Comparison of ENCODE assay signal across 9 cellular contexts in genomic region chr5:395156-395920, GRCh38. TPM values are rescaled to one million over a fixed set of nuclear protein-coding genes. Genes with fewer than 3 reads are reported as not detected.
DNase-seq lines count a peak whose midpoint lies in the region; TF ChIP-seq lines count a peak whose summit lies in the region.
"Had no signal": no experiment of that assay in that cellular context is flagged by ENCODE, and none has a peak within 500 bp of the region (broad histone marks: within the 10 kb centered on the region; RNA-seq: fewer than 3 reads in every experiment).

No MANE protein-coding gene starts in this region.

- POLR2A ChIA-PET in activated CD4-positive, alpha-beta T cell treated with anti-CD3 and anti-CD28 coated beads, Interleukin-2, amount 10 ng/mL, durations not matched to agents 7 days and 5 days (lab: Charles Lee): interaction anchor here (0.5 kb wide), 1 partner anchor 63 kb away, joined by 5 read pairs; no protein-coding TSS in a partner anchor

- peaks cover 60% of the 10 kb centered on the region for H3K4me1 Mint-ChIP-seq in activated CD4-positive, alpha-beta T cell treated with anti-CD3 and anti-CD28 coated beads, Interleukin-2, amount 10 ng/mL, durations not matched to agents 7 days and 5 days

- H3K36me3 Mint-ChIP-seq in activated CD4-positive, alpha-beta T cell treated with anti-CD3 and anti-CD28 coated beads, Interleukin-2, amount 10 ng/mL, durations not matched to agents 7 days and 5 days (ENCODE audit: low read depth): peaks cover 23% of the 10 kb centered on the region

- no peaks in the 10 kb centered on the region for H3K36me3 ChIP-seq in right atrium auricular region
- H3K36me3 ChIP-seq in stomach: no peaks in the 10 kb centered on the region
- H3K36me3 ChIP-seq: uterus had no signal

- CTCF ChIA-PET in activated CD4-positive, alpha-beta T cell treated with anti-CD3 and anti-CD28 coated beads, Interleukin-2, amount 10 ng/mL, durations not matched to agents 7 days and 5 days (lab: Charles Lee): interaction anchor here (0.7 to 1.5 kb wide), 4 partner anchors 16 to 122 kb away, joined by 3 to 4 read pairs (median 3); no protein-coding TSS in a partner anchor

- no peak overlapping the region for H3K4me3 ChIP-seq in right atrium auricular region
- no peak overlapping the region for H3K4me3 ChIP-seq in stomach
- H3K4me3 ChIP-seq: uterus had no signal

- H3K4me1 ChIP-seq in right atrium auricular region: peaks cover 0 to 10% of the 10 kb centered on the region in 2 donors
- H3K4me1 ChIP-seq in stomach: peaks cover 10 to 13% (median 11%) of the 10 kb centered on the region in 4 donors
- H3K4me1 ChIP-seq: uterus had no signal

- no peak overlapping the region for H3K27ac ChIP-seq in right atrium auricular region
- H3K27ac ChIP-seq in stomach: peak overlapping the region in 3 of 5 donors; percentile 8 to 42 (median 29)
- H3K27ac ChIP-seq: uterus had no signal

- H3K27me3 ChIP-seq in right atrium auricular region: no peaks in the 10 kb centered on the region
- H3K27me3 ChIP-seq in stomach: peaks cover 0 to 21% (median 0%) of the 10 kb centered on the region in 3 donors
- H3K27me3 ChIP-seq: uterus had no signal

- H3K9me3 ChIP-seq in right atrium auricular region (no peaks in the 10 kb centered on the region), stomach (no peaks in the 10 kb centered on the region)
- H3K9me3 ChIP-seq: uterus had no signal

- TF ChIP-seq CTCF in right atrium auricular region (IDR thresholded peaks at IDR 0.05) (no peak), stomach (IDR thresholded peaks at IDR 0.05) (no peak)

- peak; percentile 5 for DNase-seq in activated CD4-positive, alpha-beta T cell treated with anti-CD3 and anti-CD28 coated beads, Interleukin-2, amount 10 ng/mL, durations not matched to agents 7 days and 5 days
- no peak for DNase-seq in activated CD4-positive, alpha-beta T cell treated with anti-CD3 and anti-CD28 coated beads for 1 hour
- DNase-seq in activated CD8-positive, alpha-beta memory T cell treated with anti-CD3 and anti-CD28 coated beads for 24 hours: peak; percentile 57
- DNase-seq in right atrium auricular region (ENCODE audit: low spot score) (peak; percentile 51), stomach (peak; percentile 23), NCI-H187 (lab: John Stamatoyannopoulos, UW) (no peak), retina (no peak)
- no peak for DNase-seq in stimulated activated CD4-positive, alpha-beta T cell treated with anti-CD3 and anti-CD28 coated beads, Interleukin-12 subunit alpha, Interleukin-12 subunit beta, amount 100 ng/mL, for 4 hours
- DNase-seq: uterus had no signal

- no peak for TF ChIP-seq EP300 in stomach (IDR thresholded peaks at IDR 0.05)

- H3K4me3 Mint-ChIP-seq in activated CD4-positive, alpha-beta T cell treated with anti-CD3 and anti-CD28 coated beads, Interleukin-2, amount 10 ng/mL, durations not matched to agents 7 days and 5 days: no peak overlapping the region

- no peak for TF ChIP-seq POLR2A in stomach (IDR thresholded peaks at IDR 0.05)

- no peaks in the 10 kb centered on the region for H3K9me3 Mint-ChIP-seq in activated CD4-positive, alpha-beta T cell treated with anti-CD3 and anti-CD28 coated beads, Interleukin-2, amount 10 ng/mL, durations not matched to agents 7 days and 5 days

- intact Hi-C loops in stomach (cut with DNase I; ENCODE audit: low total_unique reads): no loop called here

- WGBS in stomach, 5 donors: 71 to 78% (median 75%) methylated on average over 16 to 21 of the region's 21 CpGs

- H3K27ac Mint-ChIP-seq in activated CD4-positive, alpha-beta T cell treated with anti-CD3 and anti-CD28 coated beads, Interleukin-2, amount 10 ng/mL, durations not matched to agents 7 days and 5 days: peak overlapping the region; percentile 76

- H3K27me3 Mint-ChIP-seq in activated CD4-positive, alpha-beta T cell treated with anti-CD3 and anti-CD28 coated beads, Interleukin-2, amount 10 ng/mL, durations not matched to agents 7 days and 5 days: no peaks in the 10 kb centered on the region

RNA-seq across cellular contexts. Expression of gene EXOC3, which starts 47.6 kb away (rescaled TPM):
- total RNA-seq in activated CD4-positive, alpha-beta T cell treated with anti-CD3 and anti-CD28 coated beads, Interleukin-2, amount 10 ng/mL, durations not matched to agents 7 days and 5 days: 10 to 100 TPM; 65.5 to 79.0 TPM
- total RNA-seq in right atrium auricular region (10 to 100 TPM; 34.7 to 40.7 TPM), stomach (100 to 1,000 TPM in 1 of 5 donors, 10 to 100 TPM in 4; 52.7 to 133 (median 77.7) TPM)
- polyA plus RNA-seq in stomach: 10 to 100 TPM; 29.9 to 38.8 (median 33.6) TPM

Comparison
In these comparisons a context has a peak if more than half of its experiments do, and no peak if none do; other contexts are left out.
1. DNase-seq: peak in activated CD4-positive, alpha-beta T cell treated with anti-CD3 and anti-CD28 coated beads, Interleukin-2, amount 10 ng/mL, durations not matched to agents 7 days and 5 days (single experiment), activated CD8-positive, alpha-beta memory T cell treated with anti-CD3 and anti-CD28 coated beads for 24 hours (single experiment), right atrium auricular region (single experiment) and stomach (single experiment); none in activated CD4-positive, alpha-beta T cell treated with anti-CD3 and anti-CD28 coated beads for 1 hour (single experiment), stimulated activated CD4-positive, alpha-beta T cell treated with anti-CD3 and anti-CD28 coated beads, Interleukin-12 subunit alpha, Interleukin-12 subunit beta, amount 100 ng/mL, for 4 hours (single experiment), NCI-H187 (0 of 2) and retina (single experiment).
2. H3K27ac ChIP-seq: peak in stomach (3 of 5); none in right atrium auricular region (0 of 2).